In the genomic region with DNA sequence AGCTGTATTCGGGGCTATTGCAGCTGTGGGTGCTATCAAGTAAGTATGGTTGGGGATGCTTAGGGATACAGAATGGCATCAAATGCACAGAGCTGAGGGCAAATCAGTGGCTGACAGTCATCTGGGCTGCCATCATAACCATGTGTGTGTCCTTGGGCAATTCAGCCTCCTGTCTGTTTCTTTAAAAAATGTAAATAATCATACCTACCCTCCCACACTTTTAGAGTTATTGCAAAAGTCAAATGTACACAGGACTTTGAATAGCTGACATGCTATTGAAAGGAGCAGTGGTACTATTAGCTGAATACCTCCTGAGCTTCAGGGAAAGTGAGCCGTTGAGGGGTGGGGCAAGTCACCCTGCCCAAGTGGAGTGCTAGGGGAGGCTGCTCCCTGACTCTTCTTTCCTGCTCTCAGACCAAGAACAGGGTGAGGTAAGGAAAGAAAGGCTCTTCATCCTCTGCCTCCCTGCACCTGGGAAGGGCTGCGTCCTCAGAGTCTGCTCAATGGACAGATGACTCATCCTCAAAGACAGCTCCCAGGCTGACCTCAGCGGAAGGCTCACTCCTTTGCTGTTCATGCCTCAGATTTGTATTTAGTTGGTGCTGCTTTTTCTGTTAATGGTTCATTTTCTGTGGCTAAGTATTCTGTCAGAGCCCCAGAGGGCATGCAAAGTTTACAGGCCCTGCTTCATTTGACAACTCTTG, we compare ENCODE assay signal across 1 cellular context.
TF ChIP-seq lines count a peak whose summit lies in the region.

No MANE protein-coding gene starts in this region.

TF ChIP-seq in HepG2, 621 proteins besides CTCF, POLR2A, EP300 and RAD21 (continued from another document and continues in another):
- TF ChIP-seq, protein P1, sequence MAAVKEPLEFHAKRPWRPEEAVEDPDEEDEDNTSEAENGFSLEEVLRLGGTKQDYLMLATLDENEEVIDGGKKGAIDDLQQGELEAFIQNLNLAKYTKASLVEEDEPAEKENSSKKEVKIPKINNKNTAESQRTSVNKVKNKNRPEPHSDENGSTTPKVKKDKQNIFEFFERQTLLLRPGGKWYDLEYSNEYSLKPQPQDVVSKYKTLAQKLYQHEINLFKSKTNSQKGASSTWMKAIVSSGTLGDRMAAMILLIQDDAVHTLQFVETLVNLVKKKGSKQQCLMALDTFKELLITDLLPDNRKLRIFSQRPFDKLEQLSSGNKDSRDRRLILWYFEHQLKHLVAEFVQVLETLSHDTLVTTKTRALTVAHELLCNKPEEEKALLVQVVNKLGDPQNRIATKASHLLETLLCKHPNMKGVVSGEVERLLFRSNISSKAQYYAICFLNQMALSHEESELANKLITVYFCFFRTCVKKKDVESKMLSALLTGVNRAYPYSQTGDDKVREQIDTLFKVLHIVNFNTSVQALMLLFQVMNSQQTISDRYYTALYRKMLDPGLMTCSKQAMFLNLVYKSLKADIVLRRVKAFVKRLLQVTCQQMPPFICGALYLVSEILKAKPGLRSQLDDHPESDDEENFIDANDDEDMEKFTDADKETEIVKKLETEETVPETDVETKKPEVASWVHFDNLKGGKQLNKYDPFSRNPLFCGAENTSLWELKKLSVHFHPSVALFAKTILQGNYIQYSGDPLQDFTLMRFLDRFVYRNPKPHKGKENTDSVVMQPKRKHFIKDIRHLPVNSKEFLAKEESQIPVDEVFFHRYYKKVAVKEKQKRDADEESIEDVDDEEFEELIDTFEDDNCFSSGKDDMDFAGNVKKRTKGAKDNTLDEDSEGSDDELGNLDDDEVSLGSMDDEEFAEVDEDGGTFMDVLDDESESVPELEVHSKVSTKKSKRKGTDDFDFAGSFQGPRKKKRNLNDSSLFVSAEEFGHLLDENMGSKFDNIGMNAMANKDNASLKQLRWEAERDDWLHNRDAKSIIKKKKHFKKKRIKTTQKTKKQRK (IDR thresholded peaks at IDR 0.05; ENCODE audit: low read length), result no peak
- no peak; the same call in 1 of the 2 replicates for TF ChIP-seq ETV5 (CRISPR knock-in tag; IDR thresholded peaks at IDR 0.05; ENCODE audit: borderline replicate concordance)
- peak; percentile 57; the same call in 1 of the 2 replicates for TF ChIP-seq ZMYM3 (CRISPR knock-in tag; IDR thresholded peaks at IDR 0.05)
- no peak for TF ChIP-seq SYNCRIP (IDR thresholded peaks at IDR 0.05; ENCODE audit: insufficient read depth, low read depth, low read length)
- TF ChIP-seq SOX13 (IDR thresholded peaks at IDR 0.05), result peak; percentile 45; the same call in 1 of the 2 replicates
- peak in 1 of 2 experiments; percentile 90; a peak in 2 of 4 replicates for TF ChIP-seq SOX13 (CRISPR knock-in tag; conservative IDR thresholded peaks at IDR 0.05 in 1 of 2, IDR thresholded peaks at IDR 0.05 in 1 of 2)
- TF ChIP-seq, protein P2, sequence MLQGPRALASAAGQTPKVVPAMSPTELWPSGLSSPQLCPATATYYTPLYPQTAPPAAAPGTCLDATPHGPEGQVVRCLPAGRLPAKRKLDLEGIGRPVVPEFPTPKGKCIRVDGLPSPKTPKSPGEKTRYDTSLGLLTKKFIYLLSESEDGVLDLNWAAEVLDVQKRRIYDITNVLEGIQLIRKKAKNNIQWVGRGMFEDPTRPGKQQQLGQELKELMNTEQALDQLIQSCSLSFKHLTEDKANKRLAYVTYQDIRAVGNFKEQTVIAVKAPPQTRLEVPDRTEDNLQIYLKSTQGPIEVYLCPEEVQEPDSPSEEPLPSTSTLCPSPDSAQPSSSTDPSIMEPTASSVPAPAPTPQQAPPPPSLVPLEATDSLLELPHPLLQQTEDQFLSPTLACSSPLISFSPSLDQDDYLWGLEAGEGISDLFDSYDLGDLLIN (CRISPR knock-in tag; IDR thresholded peaks at IDR 0.05; ENCODE audit: borderline replicate concordance), result no peak
- TF ChIP-seq, protein P3, sequence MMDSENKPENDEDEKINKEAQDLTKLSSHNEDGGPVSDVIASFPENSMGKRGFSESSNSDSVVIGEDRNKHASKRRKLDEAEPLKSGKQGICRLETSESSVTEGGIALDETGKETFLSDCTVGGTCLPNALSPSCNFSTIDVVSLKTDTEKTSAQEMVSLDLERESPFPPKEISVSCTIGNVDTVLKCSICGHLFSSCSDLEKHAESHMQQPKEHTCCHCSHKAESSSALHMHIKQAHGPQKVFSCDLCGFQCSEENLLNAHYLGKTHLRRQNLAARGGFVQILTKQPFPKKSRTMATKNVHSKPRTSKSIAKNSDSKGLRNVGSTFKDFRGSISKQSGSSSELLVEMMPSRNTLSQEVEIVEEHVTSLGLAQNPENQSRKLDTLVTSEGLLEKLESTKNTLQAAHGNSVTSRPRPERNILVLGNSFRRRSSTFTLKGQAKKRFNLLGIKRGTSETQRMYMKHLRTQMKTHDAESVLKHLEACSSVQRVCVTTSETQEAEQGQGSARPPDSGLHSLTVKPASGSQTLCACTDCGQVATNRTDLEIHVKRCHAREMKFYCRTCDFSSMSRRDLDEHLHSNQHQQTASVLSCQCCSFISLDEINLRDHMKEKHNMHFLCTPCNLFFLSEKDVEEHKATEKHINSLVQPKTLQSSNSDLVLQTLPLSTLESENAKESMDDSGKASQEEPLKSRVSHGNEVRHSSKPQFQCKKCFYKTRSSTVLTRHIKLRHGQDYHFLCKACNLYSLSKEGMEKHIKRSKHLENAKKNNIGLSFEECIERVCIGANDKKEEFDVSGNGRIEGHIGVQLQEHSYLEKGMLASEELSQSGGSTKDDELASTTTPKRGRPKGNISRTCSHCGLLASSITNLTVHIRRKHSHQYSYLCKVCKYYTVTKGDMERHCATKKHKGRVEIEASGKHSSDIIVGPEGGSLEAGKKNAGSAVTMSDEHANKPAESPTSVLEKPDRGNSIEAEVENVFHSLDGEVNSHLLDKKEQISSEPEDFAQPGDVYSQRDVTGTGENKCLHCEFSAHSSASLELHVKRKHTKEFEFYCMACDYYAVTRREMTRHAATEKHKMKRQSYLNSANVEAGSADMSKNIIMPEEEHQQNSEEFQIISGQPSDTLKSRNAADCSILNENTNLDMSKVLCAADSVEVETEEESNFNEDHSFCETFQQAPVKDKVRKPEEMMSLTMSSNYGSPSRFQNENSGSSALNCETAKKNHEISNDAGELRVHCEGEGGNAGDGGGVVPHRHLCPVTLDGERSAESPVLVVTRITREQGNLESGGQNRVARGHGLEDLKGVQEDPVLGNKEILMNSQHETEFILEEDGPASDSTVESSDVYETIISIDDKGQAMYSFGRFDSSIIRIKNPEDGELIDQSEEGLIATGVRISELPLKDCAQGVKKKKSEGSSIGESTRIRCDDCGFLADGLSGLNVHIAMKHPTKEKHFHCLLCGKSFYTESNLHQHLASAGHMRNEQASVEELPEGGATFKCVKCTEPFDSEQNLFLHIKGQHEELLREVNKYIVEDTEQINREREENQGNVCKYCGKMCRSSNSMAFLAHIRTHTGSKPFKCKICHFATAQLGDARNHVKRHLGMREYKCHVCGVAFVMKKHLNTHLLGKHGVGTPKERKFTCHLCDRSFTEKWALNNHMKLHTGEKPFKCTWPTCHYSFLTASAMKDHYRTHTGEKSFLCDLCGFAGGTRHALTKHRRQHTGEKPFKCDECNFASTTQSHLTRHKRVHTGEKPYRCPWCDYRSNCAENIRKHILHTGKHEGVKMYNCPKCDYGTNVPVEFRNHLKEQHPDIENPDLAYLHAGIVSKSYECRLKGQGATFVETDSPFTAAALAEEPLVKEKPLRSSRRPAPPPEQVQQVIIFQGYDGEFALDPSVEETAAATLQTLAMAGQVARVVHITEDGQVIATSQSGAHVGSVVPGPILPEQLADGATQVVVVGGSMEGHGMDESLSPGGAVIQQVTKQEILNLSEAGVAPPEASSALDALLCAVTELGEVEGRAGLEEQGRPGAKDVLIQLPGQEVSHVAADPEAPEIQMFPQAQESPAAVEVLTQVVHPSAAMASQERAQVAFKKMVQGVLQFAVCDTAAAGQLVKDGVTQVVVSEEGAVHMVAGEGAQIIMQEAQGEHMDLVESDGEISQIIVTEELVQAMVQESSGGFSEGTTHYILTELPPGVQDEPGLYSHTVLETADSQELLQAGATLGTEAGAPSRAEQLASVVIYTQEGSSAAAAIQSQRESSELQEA (CRISPR knock-in tag; IDR thresholded peaks at IDR 0.05; ENCODE audit: not compliant biosample characterization), result no peak
- TF ChIP-seq, protein P4, sequence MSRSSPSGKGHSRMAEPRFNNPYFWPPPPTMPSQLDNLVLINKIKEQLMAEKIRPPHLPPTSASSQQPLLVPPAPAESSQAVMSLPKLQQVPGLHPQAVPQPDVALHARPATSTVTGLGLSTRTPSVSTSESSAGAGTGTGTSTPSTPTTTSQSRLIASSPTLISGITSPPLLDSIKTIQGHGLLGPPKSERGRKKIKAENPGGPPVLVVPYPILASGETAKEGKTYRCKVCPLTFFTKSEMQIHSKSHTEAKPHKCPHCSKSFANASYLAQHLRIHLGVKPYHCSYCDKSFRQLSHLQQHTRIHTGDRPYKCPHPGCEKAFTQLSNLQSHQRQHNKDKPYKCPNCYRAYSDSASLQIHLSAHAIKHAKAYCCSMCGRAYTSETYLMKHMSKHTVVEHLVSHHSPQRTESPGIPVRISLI (CRISPR knock-in tag; IDR thresholded peaks at IDR 0.05; ENCODE audit: borderline replicate concordance), result peak; percentile 23; the same call in 1 of the 2 replicates
- TF ChIP-seq, protein P5, sequence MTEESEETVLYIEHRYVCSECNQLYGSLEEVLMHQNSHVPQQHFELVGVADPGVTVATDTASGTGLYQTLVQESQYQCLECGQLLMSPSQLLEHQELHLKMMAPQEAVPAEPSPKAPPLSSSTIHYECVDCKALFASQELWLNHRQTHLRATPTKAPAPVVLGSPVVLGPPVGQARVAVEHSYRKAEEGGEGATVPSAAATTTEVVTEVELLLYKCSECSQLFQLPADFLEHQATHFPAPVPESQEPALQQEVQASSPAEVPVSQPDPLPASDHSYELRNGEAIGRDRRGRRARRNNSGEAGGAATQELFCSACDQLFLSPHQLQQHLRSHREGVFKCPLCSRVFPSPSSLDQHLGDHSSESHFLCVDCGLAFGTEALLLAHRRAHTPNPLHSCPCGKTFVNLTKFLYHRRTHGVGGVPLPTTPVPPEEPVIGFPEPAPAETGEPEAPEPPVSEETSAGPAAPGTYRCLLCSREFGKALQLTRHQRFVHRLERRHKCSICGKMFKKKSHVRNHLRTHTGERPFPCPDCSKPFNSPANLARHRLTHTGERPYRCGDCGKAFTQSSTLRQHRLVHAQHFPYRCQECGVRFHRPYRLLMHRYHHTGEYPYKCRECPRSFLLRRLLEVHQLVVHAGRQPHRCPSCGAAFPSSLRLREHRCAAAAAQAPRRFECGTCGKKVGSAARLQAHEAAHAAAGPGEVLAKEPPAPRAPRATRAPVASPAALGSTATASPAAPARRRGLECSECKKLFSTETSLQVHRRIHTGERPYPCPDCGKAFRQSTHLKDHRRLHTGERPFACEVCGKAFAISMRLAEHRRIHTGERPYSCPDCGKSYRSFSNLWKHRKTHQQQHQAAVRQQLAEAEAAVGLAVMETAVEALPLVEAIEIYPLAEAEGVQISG (CRISPR knock-in tag; IDR thresholded peaks at IDR 0.05), result peak; percentile 51
- peak; percentile 23; the same call in 1 of the 2 replicates for TF ChIP-seq NFYC (CRISPR knock-in tag; IDR thresholded peaks at IDR 0.05)
- TF ChIP-seq, protein P6, sequence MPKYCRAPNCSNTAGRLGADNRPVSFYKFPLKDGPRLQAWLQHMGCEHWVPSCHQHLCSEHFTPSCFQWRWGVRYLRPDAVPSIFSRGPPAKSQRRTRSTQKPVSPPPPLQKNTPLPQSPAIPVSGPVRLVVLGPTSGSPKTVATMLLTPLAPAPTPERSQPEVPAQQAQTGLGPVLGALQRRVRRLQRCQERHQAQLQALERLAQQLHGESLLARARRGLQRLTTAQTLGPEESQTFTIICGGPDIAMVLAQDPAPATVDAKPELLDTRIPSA (CRISPR knock-in tag; IDR thresholded peaks at IDR 0.05; ENCODE audit: borderline replicate concordance), result no peak
- TF ChIP-seq, protein P7, sequence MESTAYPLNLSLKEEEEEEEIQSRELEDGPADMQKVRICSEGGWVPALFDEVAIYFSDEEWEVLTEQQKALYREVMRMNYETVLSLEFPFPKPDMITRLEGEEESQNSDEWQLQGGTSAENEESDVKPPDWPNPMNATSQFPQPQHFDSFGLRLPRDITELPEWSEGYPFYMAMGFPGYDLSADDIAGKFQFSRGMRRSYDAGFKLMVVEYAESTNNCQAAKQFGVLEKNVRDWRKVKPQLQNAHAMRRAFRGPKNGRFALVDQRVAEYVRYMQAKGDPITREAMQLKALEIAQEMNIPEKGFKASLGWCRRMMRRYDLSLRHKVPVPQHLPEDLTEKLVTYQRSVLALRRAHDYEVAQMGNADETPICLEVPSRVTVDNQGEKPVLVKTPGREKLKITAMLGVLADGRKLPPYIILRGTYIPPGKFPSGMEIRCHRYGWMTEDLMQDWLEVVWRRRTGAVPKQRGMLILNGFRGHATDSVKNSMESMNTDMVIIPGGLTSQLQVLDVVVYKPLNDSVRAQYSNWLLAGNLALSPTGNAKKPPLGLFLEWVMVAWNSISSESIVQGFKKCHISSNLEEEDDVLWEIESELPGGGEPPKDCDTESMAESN (CRISPR knock-in tag; conservative IDR thresholded peaks at IDR 0.05), result peak; percentile 76; the same call in 1 of the 2 replicates
- TF ChIP-seq ATF1 (CRISPR knock-in tag; IDR thresholded peaks at IDR 0.05), result no peak
- TF ChIP-seq, protein P8, sequence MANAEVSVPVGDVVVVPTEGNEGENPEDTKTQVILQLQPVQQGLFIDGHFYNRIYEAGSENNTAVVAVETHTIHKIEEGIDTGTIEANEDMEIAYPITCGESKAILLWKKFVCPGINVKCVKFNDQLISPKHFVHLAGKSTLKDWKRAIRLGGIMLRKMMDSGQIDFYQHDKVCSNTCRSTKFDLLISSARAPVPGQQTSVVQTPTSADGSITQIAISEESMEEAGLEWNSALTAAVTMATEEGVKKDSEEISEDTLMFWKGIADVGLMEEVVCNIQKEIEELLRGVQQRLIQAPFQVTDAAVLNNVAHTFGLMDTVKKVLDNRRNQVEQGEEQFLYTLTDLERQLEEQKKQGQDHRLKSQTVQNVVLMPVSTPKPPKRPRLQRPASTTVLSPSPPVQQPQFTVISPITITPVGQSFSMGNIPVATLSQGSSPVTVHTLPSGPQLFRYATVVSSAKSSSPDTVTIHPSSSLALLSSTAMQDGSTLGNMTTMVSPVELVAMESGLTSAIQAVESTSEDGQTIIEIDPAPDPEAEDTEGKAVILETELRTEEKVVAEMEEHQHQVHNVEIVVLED (CRISPR knock-in tag; IDR thresholded peaks at IDR 0.05; ENCODE audit: borderline replicate concordance), result no peak
- TF ChIP-seq RFX5 (IDR thresholded peaks at IDR 0.05; ENCODE audit: low read depth, low read length), result no peak; the same call in 1 of the 2 replicates
- TF ChIP-seq, protein P9, sequence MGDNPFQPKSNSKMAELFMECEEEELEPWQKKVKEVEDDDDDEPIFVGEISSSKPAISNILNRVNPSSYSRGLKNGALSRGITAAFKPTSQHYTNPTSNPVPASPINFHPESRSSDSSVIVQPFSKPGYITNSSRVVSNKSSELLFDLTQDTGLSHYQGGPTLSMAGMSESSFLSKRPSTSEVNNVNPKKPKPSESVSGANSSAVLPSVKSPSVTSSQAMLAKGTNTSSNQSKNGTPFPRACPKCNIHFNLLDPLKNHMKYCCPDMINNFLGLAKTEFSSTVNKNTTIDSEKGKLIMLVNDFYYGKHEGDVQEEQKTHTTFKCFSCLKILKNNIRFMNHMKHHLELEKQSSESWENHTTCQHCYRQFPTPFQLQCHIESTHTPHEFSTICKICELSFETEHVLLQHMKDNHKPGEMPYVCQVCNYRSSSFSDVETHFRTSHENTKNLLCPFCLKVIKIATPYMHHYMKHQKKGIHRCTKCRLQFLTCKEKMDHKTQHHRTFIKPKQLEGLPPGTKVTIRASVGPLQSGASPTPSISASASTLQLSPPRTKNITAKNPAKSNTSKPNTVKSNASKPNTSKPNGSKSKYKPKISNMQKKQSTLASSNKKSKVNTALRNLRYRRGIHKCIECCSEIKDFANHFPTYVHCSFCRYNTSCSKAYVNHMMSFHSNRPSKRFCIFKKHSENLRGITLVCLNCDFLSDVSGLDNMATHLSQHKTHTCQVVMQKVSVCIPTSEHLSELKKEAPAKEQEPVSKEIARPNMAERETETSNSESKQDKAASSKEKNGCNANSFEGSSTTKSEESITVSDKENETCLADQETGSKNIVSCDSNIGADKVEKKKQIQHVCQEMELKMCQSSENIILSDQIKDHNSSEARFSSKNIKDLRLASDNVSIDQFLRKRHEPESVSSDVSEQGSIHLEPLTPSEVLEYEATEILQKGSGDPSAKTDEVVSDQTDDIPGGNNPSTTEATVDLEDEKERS (CRISPR knock-in tag; IDR thresholded peaks at IDR 0.05), result peak; percentile 68; the same call in 1 of the 2 replicates
- TF ChIP-seq NRL (CRISPR knock-in tag; IDR thresholded peaks at IDR 0.05; ENCODE audit: borderline replicate concordance), result no peak
- no peak for TF ChIP-seq ZNF567 (CRISPR knock-in tag; IDR thresholded peaks at IDR 0.05; ENCODE audit: borderline replicate concordance)
